1 cellular context compared by ENCODE assay signal in genomic region chr2:25853038-25853638, GRCh38.
TF ChIP-seq lines count a peak whose summit lies in the region.

No MANE protein-coding gene starts in this region.

TF ChIP-seq in WTC11, 78 proteins besides CTCF, POLR2A, EP300 and RAD21 (continued from another document):
- TF ChIP-seq RELA (CRISPR knock-in tag; IDR thresholded peaks at IDR 0.05; ENCODE audit: borderline replicate concordance) (no peak), MYBL2 (CRISPR knock-in tag; IDR thresholded peaks at IDR 0.05) (no peak), ZNF512 (CRISPR knock-in tag; IDR thresholded peaks at IDR 0.05; ENCODE audit: borderline replicate concordance) (no peak), ZNF425 (CRISPR knock-in tag; conservative IDR thresholded peaks at IDR 0.05) (no peak), ATF6 (CRISPR knock-in tag; IDR thresholded peaks at IDR 0.05) (no peak), PREB (CRISPR knock-in tag; IDR thresholded peaks at IDR 0.05; ENCODE audit: borderline replicate concordance) (no peak), NFATC4 (CRISPR knock-in tag; IDR thresholded peaks at IDR 0.05) (no peak)
